8 cellular contexts compared by ENCODE assay signal in genomic region chr1:158999301-159000069, GRCh38. TPM values are rescaled to one million over a fixed set of nuclear protein-coding genes. Genes with fewer than 3 reads are reported as not detected.
A peak's percentile ranks its signal among the peaks of the same experiment; 100 is the strongest.
DNase-seq lines count a peak whose midpoint lies in the region; ATAC-seq and TF ChIP-seq lines count a peak whose summit lies in the region.

No MANE protein-coding gene starts in this region.

- H3K36me3 ChIP-seq in NT2/D1 (ENCODE audit: insufficient read depth, insufficient read length, low read length) (no peaks in the 10 kb centered on the region), mesodermal cell (ENCODE audit: control insufficient read depth, insufficient read depth, low read length) (no peaks in the 10 kb centered on the region), upper lobe of right lung (no peaks in the 10 kb centered on the region)

- DNase-seq in AG08395 (ENCODE audit: low spot score): peak; percentile 69
- peak; percentile 96 for DNase-seq in NT2/D1 (ENCODE audit: low read depth, low spot score)
- peak; percentile 70 for DNase-seq in epithelial cell of proximal tubule (ENCODE audit: low read depth)
- no peak for DNase-seq in upper lobe of right lung
- no peak for DNase-seq in HuH-7.5 (ENCODE audit: low spot score)
- DNase-seq in HEK293T (ENCODE audit: extremely low spot score): no peak
- DNase-seq in NCI-H345 treated with DMSO at 0.1 percent for 48 hours (lab: John Stamatoyannopoulos, UW; ENCODE audit: unreplicated experiment): no peak

- no peaks in the 10 kb centered on the region for H3K9me3 ChIP-seq in NT2/D1 (ENCODE audit: insufficient read depth, low read length)
- H3K9me3 ChIP-seq in mesodermal cell (ENCODE audit: control insufficient read depth, low read length): no peaks in the 10 kb centered on the region
- H3K9me3 ChIP-seq in upper lobe of right lung: no peaks in the 10 kb centered on the region

- H3K4me3 ChIP-seq in NT2/D1 (ENCODE audit: insufficient read length, low read depth): peak overlapping the region; percentile 41
- H3K4me3 ChIP-seq in epithelial cell of proximal tubule (ENCODE audit: low read depth, low read length): peak overlapping the region; percentile 63
- peak overlapping the region; percentile 50 for H3K4me3 ChIP-seq in mesodermal cell (ENCODE audit: extremely low read depth, insufficient read depth, low read length, poor library complexity, severe bottlenecking)
- peak overlapping the region; percentile 42 for H3K4me3 ChIP-seq in upper lobe of right lung

- no peaks in the 10 kb centered on the region for H3K27me3 ChIP-seq in NT2/D1 (ENCODE audit: insufficient read depth, insufficient read length)
- no peaks in the 10 kb centered on the region for H3K27me3 ChIP-seq in upper lobe of right lung

- CTCF ChIA-PET in HEK293T (lab: Yijun Ruan, JAX): no interaction called here

- H3K9ac ChIP-seq in NT2/D1 (ENCODE audit: insufficient read length, low read depth): peak overlapping the region; percentile 34

- POLR2A ChIA-PET in HEK293T (lab: Yijun Ruan, JAX): no interaction called here

- H3K4me1 ChIP-seq in NT2/D1 (ENCODE audit: insufficient read depth, insufficient read length) (no peaks in the 10 kb centered on the region), mesodermal cell (ENCODE audit: control insufficient read depth, insufficient read depth, low read length, poor library complexity, severe bottlenecking) (no peaks in the 10 kb centered on the region), upper lobe of right lung (peaks cover 7% of the 10 kb centered on the region)

- H3K27ac ChIP-seq in mesodermal cell (ENCODE audit: low read depth, low read length, severe bottlenecking) (peak overlapping the region; percentile 98), upper lobe of right lung (peak overlapping the region; percentile 86)

- no peak for TF ChIP-seq CTCF in epithelial cell of proximal tubule (conservative IDR thresholded peaks at IDR 0.05; ENCODE audit: low read depth, low read length)
- no peak for TF ChIP-seq CTCF in upper lobe of right lung (IDR thresholded peaks at IDR 0.05)

- intact Hi-C loops in upper lobe of right lung (cut with DNase I): no loop called here

- 2% methylated on average over 6 to 8 of the region's 11 CpGs for WGBS in mesodermal cell (ENCODE audit: insufficient coverage in 2 of 2), 2 experiments

- peak; percentile 83 for ATAC-seq in upper lobe of right lung

TF ChIP-seq in HEK293T, 16 proteins besides CTCF, POLR2A, EP300 and RAD21:
- no peak for TF ChIP-seq ZNF384 (IDR thresholded peaks at IDR 0.05)
- no peak for TF ChIP-seq FOXM1 (IDR thresholded peaks at IDR 0.05; ENCODE audit: borderline replicate concordance)
- TF ChIP-seq, protein P1, sequence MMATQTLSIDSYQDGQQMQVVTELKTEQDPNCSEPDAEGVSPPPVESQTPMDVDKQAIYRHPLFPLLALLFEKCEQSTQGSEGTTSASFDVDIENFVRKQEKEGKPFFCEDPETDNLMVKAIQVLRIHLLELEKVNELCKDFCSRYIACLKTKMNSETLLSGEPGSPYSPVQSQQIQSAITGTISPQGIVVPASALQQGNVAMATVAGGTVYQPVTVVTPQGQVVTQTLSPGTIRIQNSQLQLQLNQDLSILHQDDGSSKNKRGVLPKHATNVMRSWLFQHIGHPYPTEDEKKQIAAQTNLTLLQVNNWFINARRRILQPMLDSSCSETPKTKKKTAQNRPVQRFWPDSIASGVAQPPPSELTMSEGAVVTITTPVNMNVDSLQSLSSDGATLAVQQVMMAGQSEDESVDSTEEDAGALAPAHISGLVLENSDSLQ (IDR thresholded peaks at IDR 0.05): no peak
- TF ChIP-seq FOXK2 (IDR thresholded peaks at IDR 0.05): no peak
- TF ChIP-seq SP1 (IDR thresholded peaks at IDR 0.05): no peak
- TF ChIP-seq CTBP1 (IDR thresholded peaks at IDR 0.05; ENCODE audit: borderline replicate concordance): no peak
- no peak for TF ChIP-seq NFRKB (IDR thresholded peaks at IDR 0.05)
- no peak for TF ChIP-seq BHLHE40 (IDR thresholded peaks at IDR 0.05; ENCODE audit: borderline replicate concordance)
- TF ChIP-seq HDGF (IDR thresholded peaks at IDR 0.05; ENCODE audit: borderline replicate concordance): no peak
- TF ChIP-seq ARNT (IDR thresholded peaks at IDR 0.05): no peak
- TF ChIP-seq FOXA1 (IDR thresholded peaks at IDR 0.05): no peak
- no peak for TF ChIP-seq LEF1 (IDR thresholded peaks at IDR 0.05; ENCODE audit: borderline replicate concordance)
- no peak for TF ChIP-seq TARDBP (IDR thresholded peaks at IDR 0.05)
- no peak for TF ChIP-seq L3MBTL2 (conservative IDR thresholded peaks at IDR 0.05)
- no peak for TF ChIP-seq ELF4 (IDR thresholded peaks at IDR 0.05)
- no peak for TF ChIP-seq SUZ12 (IDR thresholded peaks at IDR 0.05)

RNA-seq across cellular contexts. Expression of gene IFI16, which starts 10.2 kb away (rescaled TPM):
- total RNA-seq in epithelial cell of proximal tubule: 8.0 and 11.4 TPM in 2 replicates
- polyA plus RNA-seq in mesodermal cell (2013, experiment 1 of 2): 145 TPM
- 138 TPM for polyA plus RNA-seq in mesodermal cell (2013, experiment 2 of 2)
- total RNA-seq in upper lobe of right lung: 98.0 TPM

Comparison
In these comparisons a context has a peak if more than half of its experiments do, and no peak if none do; other contexts are left out.
1. DNase-seq: peak in AG08395 (single experiment), NT2/D1 (single experiment) and epithelial cell of proximal tubule (single experiment); none in upper lobe of right lung (single experiment), HuH-7.5 (single experiment), HEK293T (single experiment) and NCI-H345 treated with DMSO at 0.1 percent for 48 hours (single experiment).
2. Peak in every context shown above with its lines, with median percentiles within 50 percentile points of each other: H3K4me3 ChIP-seq.